Comparison of ENCODE assay signal across 2 cellular contexts in the genomic region with DNA sequence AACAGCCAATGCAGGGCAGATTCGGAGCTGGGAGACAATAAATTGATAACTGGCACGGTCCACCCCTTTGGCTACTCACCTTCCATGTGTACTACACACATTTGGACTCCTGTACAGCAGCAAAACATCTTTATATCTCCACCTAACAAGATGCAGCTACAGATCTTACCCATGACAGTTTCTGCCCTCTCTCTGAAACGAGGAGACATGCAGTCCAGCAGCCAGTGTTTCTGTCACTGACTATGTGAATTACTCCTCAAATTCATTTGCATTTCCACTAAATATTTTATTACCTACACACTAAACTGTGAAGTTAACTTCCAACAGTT.
TF ChIP-seq lines count a peak whose summit lies in the region.

No MANE protein-coding gene starts in this region.

TF ChIP-seq in IMR-90, 13 proteins besides CTCF, POLR2A, EP300 and RAD21:
- no peak for TF ChIP-seq CEBPB (IDR thresholded peaks at IDR 0.05; ENCODE audit: low read depth, low read length)
- no peak for TF ChIP-seq RCOR1 (IDR thresholded peaks at IDR 0.05; ENCODE audit: insufficient replicate concordance, low read length)
- no peak for TF ChIP-seq NFE2L2 (IDR thresholded peaks at IDR 0.05; ENCODE audit: low read depth, low read length)
- no peak for TF ChIP-seq MAZ (IDR thresholded peaks at IDR 0.05; ENCODE audit: borderline replicate concordance, low read depth, low read length)
- no peak for TF ChIP-seq CHD1 (IDR thresholded peaks at IDR 0.05; ENCODE audit: low read depth, low read length)

TF ChIP-seq in GM12878, 131 proteins besides CTCF, POLR2A, EP300 and RAD21:
- TF ChIP-seq, protein P1, sequence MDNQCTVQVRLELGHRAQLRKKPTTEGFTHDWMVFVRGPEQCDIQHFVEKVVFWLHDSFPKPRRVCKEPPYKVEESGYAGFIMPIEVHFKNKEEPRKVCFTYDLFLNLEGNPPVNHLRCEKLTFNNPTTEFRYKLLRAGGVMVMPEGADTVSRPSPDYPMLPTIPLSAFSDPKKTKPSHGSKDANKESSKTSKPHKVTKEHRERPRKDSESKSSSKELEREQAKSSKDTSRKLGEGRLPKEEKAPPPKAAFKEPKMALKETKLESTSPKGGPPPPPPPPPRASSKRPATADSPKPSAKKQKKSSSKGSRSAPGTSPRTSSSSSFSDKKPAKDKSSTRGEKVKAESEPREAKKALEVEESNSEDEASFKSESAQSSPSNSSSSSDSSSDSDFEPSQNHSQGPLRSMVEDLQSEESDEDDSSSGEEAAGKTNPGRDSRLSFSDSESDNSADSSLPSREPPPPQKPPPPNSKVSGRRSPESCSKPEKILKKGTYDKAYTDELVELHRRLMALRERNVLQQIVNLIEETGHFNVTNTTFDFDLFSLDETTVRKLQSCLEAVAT (IDR thresholded peaks at IDR 0.05): no peak
- TF ChIP-seq MYC (IDR thresholded peaks at IDR 0.05; ENCODE audit: insufficient read depth, insufficient read length, insufficient replicate concordance, low read length, severe bottlenecking) (no peak), LARP7 (IDR thresholded peaks at IDR 0.05) (0 out of 2 replicates have a peak, but pooled peaks have one; percentile 4), MTA2 (IDR thresholded peaks at IDR 0.05; ENCODE audit: low read depth) (no peak)
- TF ChIP-seq, protein P2, sequence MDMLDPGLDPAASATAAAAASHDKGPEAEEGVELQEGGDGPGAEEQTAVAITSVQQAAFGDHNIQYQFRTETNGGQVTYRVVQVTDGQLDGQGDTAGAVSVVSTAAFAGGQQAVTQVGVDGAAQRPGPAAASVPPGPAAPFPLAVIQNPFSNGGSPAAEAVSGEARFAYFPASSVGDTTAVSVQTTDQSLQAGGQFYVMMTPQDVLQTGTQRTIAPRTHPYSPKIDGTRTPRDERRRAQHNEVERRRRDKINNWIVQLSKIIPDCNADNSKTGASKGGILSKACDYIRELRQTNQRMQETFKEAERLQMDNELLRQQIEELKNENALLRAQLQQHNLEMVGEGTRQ (IDR thresholded peaks at IDR 0.05; ENCODE audit: borderline replicate concordance, low read depth, low read length): no peak
- TF ChIP-seq, protein P3, sequence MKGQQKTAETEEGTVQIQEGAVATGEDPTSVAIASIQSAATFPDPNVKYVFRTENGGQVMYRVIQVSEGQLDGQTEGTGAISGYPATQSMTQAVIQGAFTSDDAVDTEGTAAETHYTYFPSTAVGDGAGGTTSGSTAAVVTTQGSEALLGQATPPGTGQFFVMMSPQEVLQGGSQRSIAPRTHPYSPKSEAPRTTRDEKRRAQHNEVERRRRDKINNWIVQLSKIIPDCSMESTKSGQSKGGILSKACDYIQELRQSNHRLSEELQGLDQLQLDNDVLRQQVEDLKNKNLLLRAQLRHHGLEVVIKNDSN (IDR thresholded peaks at IDR 0.05; ENCODE audit: borderline replicate concordance, extremely low read length, insufficient read depth, low read depth, low read length): no peak
